Comparison of ENCODE assay signal across 1 cellular context in the genomic region with DNA sequence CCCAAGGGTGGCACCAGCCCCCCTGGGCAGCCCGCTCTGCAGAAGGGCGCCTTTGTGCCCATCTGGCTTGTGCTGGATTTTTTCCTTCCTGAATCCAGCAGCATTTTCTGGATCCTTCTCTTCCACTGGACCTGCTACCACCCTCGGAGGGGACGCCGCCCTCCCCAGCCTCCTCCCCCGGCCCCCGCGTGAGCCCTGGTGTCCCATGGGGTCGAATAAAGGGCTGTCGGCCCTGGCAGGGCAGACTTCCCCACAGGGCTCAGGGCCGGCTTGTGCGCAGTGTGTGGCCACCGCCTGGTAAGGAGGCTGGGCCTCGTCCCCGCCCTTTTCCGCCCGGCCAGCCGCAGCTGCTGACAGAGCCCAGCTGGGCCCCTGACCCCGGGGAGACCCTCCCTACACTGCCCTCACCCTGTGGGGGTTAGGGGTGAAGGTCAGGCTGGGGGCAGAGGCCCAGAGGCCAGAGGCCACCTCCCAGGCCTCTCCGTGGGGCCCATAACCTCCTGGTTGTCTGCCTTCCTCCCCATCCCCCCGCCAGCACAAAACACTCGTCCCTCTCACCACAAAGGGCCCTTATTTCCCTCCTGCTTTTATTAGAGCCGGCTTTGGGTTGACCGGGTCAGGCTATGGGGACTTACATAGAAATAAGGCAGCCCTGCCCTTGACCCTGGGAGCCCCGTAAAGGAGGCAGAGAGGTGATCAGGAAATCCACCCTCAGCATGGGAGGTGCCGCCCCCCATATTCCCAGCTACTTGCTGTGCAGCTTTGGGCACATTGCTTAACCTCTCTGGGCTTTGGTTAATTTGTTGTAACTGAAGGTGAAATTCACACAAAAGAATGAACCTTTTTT.
TF ChIP-seq lines count a peak whose summit lies in the region.

No MANE protein-coding gene starts in this region.

TF ChIP-seq in HepG2, 621 proteins besides CTCF, POLR2A, EP300 and RAD21 (continued from another document and continues in another):
- TF ChIP-seq, protein P1, sequence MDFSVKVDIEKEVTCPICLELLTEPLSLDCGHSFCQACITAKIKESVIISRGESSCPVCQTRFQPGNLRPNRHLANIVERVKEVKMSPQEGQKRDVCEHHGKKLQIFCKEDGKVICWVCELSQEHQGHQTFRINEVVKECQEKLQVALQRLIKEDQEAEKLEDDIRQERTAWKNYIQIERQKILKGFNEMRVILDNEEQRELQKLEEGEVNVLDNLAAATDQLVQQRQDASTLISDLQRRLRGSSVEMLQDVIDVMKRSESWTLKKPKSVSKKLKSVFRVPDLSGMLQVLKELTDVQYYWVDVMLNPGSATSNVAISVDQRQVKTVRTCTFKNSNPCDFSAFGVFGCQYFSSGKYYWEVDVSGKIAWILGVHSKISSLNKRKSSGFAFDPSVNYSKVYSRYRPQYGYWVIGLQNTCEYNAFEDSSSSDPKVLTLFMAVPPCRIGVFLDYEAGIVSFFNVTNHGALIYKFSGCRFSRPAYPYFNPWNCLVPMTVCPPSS (IDR thresholded peaks at IDR 0.05) = no peak
- TF ChIP-seq MTF2 (CRISPR knock-in tag; IDR thresholded peaks at IDR 0.05; ENCODE audit: borderline replicate concordance) (0 out of 2 replicates have a peak, but pooled peaks have one; percentile 67), ZNF543 (CRISPR knock-in tag; IDR thresholded peaks at IDR 0.05) (peak; percentile 98), ZNF180 (CRISPR knock-in tag; IDR thresholded peaks at IDR 0.05; ENCODE audit: borderline replicate concordance, low read depth) (no peak), KDM1A (CRISPR knock-in tag; IDR thresholded peaks at IDR 0.05) (peak; percentile 98), HOXA3 (CRISPR knock-in tag; IDR thresholded peaks at IDR 0.05) (peak; percentile 99), MIER3 (CRISPR knock-in tag; IDR thresholded peaks at IDR 0.05; ENCODE audit: borderline replicate concordance) (peak; percentile 96; the same call in 1 of the 2 replicates), KDM5A (IDR thresholded peaks at IDR 0.05; ENCODE audit: borderline replicate concordance, low read length) (no peak), SOX6 (IDR thresholded peaks at IDR 0.05) (no peak), SOX6 (CRISPR knock-in tag; IDR thresholded peaks at IDR 0.05) (peak; percentile 100), MAFF (IDR thresholded peaks at IDR 0.05; ENCODE audit: low read depth, low read length) (no peak), MAZ (IDR thresholded peaks at IDR 0.05; ENCODE audit: borderline replicate concordance, low read depth, low read length) (peak; percentile 95), MAZ (CRISPR knock-in tag; IDR thresholded peaks at IDR 0.05; ENCODE audit: low read depth) (peak; percentile 99), KDM4B (CRISPR knock-in tag; IDR thresholded peaks at IDR 0.05) (peak; percentile 98), AGO2 (optimal IDR thresholded peaks at IDR 0.05; ENCODE audit: low read depth, low read length) (peak; percentile 48), PRPF4 (IDR thresholded peaks at IDR 0.05; ENCODE audit: low read depth, low read length, poor library complexity, severe bottlenecking) (peak; percentile 86), SAFB2 (CRISPR knock-in tag; IDR thresholded peaks at IDR 0.05; ENCODE audit: borderline replicate concordance, low read depth) (peak; percentile 76; the same call in 1 of the 2 replicates), BRD4 (CRISPR knock-in tag; IDR thresholded peaks at IDR 0.05) (peak; percentile 92), PHB2 (IDR thresholded peaks at IDR 0.05; ENCODE audit: partially characterized antibody) (no peak), ZNF138 (CRISPR knock-in tag; IDR thresholded peaks at IDR 0.05; ENCODE audit: low read depth) (peak; percentile 79; the same call in 1 of the 2 replicates), ZNF292 (CRISPR knock-in tag; IDR thresholded peaks at IDR 0.05; ENCODE audit: borderline replicate concordance, low read depth) (peak; percentile 100), MXD4 (CRISPR knock-in tag; IDR thresholded peaks at IDR 0.05) (peak; percentile 84; the same call in 1 of the 2 replicates), ZNF335 (CRISPR knock-in tag; IDR thresholded peaks at IDR 0.05) (no peak; the same call in 1 of the 2 replicates), KDM2A (CRISPR knock-in tag; IDR thresholded peaks at IDR 0.05; ENCODE audit: borderline replicate concordance, low read depth) (peak; percentile 81), ZNF773 (CRISPR knock-in tag; IDR thresholded peaks at IDR 0.05; ENCODE audit: borderline replicate concordance) (no peak), ZFYVE20 (CRISPR knock-in tag; IDR thresholded peaks at IDR 0.05; ENCODE audit: borderline replicate concordance, low read depth) (no peak; the same call in 1 of the 2 replicates), NCOA5 (CRISPR knock-in tag; IDR thresholded peaks at IDR 0.05) (no peak), HCFC1 (IDR thresholded peaks at IDR 0.05; ENCODE audit: low read depth, low read length) (no peak), HDAC6 (IDR thresholded peaks at IDR 0.05; ENCODE audit: low read depth, low read length) (no peak), POLR2G (IDR thresholded peaks at IDR 0.05; ENCODE audit: low read depth, low read length) (peak; percentile 62; the same call in 1 of the 2 replicates), NPAS2 (CRISPR knock-in tag; IDR thresholded peaks at IDR 0.05; ENCODE audit: borderline replicate concordance) (0 out of 2 replicates have a peak, but pooled peaks have one; percentile 18), ZNF484 (CRISPR knock-in tag; IDR thresholded peaks at IDR 0.05; ENCODE audit: borderline replicate concordance, low read depth) (no peak), FOXA1 (IDR thresholded peaks at IDR 0.05) (no peak), FOXA1 (CRISPR knock-in tag; IDR thresholded peaks at IDR 0.05) (peak; percentile 89), ISX (CRISPR knock-in tag; conservative IDR thresholded peaks at IDR 0.05) (no peak), GABPB1 (CRISPR knock-in tag; IDR thresholded peaks at IDR 0.05) (peak; percentile 91), ELF4 (CRISPR knock-in tag; IDR thresholded peaks at IDR 0.05; ENCODE audit: borderline replicate concordance) (peak; percentile 83; the same call in 1 of the 2 replicates)
- TF ChIP-seq, protein P2, sequence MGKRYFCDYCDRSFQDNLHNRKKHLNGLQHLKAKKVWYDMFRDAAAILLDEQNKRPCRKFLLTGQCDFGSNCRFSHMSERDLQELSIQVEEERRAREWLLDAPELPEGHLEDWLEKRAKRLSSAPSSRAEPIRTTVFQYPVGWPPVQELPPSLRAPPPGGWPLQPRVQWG (CRISPR knock-in tag; IDR thresholded peaks at IDR 0.05; ENCODE audit: borderline replicate concordance, low read depth) = no peak
- TF ChIP-seq, protein P3, sequence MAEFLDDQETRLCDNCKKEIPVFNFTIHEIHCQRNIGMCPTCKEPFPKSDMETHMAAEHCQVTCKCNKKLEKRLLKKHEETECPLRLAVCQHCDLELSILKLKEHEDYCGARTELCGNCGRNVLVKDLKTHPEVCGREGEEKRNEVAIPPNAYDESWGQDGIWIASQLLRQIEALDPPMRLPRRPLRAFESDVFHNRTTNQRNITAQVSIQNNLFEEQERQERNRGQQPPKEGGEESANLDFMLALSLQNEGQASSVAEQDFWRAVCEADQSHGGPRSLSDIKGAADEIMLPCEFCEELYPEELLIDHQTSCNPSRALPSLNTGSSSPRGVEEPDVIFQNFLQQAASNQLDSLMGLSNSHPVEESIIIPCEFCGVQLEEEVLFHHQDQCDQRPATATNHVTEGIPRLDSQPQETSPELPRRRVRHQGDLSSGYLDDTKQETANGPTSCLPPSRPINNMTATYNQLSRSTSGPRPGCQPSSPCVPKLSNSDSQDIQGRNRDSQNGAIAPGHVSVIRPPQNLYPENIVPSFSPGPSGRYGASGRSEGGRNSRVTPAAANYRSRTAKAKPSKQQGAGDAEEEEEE (CRISPR knock-in tag; IDR thresholded peaks at IDR 0.05; ENCODE audit: borderline replicate concordance) = peak; percentile 94
- TF ChIP-seq, protein P4, sequence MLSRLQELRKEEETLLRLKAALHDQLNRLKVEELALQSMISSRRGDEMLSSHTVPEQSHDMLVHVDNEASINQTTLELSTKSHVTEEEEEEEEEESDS (CRISPR knock-in tag; IDR thresholded peaks at IDR 0.05; ENCODE audit: borderline replicate concordance) = peak; percentile 94; the same call in 1 of the 2 replicates
- TF ChIP-seq, protein P5, sequence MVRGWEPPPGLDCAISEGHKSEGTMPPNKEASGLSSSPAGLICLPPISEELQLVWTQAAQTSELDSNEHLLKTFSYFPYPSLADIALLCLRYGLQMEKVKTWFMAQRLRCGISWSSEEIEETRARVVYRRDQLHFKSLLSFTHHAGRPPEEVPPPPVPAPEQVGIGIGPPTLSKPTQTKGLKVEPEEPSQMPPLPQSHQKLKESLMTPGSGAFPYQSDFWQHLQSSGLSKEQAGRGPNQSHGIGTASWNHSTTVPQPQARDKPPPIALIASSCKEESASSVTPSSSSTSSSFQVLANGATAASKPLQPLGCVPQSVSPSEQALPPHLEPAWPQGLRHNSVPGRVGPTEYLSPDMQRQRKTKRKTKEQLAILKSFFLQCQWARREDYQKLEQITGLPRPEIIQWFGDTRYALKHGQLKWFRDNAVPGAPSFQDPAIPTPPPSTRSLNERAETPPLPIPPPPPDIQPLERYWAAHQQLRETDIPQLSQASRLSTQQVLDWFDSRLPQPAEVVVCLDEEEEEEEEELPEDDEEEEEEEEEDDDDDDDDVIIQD (CRISPR knock-in tag; IDR thresholded peaks at IDR 0.05; ENCODE audit: low read depth) = peak; percentile 94
- TF ChIP-seq, protein P6, sequence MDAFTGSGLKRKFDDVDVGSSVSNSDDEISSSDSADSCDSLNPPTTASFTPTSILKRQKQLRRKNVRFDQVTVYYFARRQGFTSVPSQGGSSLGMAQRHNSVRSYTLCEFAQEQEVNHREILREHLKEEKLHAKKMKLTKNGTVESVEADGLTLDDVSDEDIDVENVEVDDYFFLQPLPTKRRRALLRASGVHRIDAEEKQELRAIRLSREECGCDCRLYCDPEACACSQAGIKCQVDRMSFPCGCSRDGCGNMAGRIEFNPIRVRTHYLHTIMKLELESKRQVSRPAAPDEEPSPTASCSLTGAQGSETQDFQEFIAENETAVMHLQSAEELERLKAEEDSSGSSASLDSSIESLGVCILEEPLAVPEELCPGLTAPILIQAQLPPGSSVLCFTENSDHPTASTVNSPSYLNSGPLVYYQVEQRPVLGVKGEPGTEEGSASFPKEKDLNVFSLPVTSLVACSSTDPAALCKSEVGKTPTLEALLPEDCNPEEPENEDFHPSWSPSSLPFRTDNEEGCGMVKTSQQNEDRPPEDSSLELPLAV (CRISPR knock-in tag; conservative IDR thresholded peaks at IDR 0.05; ENCODE audit: low read depth) = no peak
- TF ChIP-seq, protein P7, sequence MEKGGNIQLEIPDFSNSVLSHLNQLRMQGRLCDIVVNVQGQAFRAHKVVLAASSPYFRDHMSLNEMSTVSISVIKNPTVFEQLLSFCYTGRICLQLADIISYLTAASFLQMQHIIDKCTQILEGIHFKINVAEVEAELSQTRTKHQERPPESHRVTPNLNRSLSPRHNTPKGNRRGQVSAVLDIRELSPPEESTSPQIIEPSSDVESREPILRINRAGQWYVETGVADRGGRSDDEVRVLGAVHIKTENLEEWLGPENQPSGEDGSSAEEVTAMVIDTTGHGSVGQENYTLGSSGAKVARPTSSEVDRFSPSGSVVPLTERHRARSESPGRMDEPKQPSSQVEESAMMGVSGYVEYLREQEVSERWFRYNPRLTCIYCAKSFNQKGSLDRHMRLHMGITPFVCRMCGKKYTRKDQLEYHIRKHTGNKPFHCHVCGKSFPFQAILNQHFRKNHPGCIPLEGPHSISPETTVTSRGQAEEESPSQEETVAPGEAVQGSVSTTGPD (CRISPR knock-in tag; IDR thresholded peaks at IDR 0.05) = peak; percentile 94
- TF ChIP-seq, protein P8, sequence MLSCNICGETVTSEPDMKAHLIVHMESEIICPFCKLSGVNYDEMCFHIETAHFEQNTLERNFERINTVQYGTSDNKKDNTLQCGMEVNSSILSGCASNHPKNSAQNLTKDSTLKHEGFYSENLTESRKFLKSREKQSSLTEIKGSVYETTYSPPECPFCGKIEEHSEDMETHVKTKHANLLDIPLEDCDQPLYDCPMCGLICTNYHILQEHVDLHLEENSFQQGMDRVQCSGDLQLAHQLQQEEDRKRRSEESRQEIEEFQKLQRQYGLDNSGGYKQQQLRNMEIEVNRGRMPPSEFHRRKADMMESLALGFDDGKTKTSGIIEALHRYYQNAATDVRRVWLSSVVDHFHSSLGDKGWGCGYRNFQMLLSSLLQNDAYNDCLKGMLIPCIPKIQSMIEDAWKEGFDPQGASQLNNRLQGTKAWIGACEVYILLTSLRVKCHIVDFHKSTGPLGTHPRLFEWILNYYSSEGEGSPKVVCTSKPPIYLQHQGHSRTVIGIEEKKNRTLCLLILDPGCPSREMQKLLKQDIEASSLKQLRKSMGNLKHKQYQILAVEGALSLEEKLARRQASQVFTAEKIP (CRISPR knock-in tag; IDR thresholded peaks at IDR 0.05; ENCODE audit: borderline replicate concordance) = no peak
- TF ChIP-seq, protein P9, sequence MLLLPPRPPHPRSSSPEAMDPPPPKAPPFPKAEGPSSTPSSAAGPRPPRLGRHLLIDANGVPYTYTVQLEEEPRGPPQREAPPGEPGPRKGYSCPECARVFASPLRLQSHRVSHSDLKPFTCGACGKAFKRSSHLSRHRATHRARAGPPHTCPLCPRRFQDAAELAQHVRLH (CRISPR knock-in tag; IDR thresholded peaks at IDR 0.05; ENCODE audit: borderline replicate concordance, low read depth) = peak; percentile 93
- TF ChIP-seq, protein P10, sequence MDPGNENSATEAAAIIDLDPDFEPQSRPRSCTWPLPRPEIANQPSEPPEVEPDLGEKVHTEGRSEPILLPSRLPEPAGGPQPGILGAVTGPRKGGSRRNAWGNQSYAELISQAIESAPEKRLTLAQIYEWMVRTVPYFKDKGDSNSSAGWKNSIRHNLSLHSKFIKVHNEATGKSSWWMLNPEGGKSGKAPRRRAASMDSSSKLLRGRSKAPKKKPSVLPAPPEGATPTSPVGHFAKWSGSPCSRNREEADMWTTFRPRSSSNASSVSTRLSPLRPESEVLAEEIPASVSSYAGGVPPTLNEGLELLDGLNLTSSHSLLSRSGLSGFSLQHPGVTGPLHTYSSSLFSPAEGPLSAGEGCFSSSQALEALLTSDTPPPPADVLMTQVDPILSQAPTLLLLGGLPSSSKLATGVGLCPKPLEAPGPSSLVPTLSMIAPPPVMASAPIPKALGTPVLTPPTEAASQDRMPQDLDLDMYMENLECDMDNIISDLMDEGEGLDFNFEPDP (CRISPR knock-in tag; conservative IDR thresholded peaks at IDR 0.05) = 0 out of 2 replicates have a peak, but pooled peaks have one; percentile 53
- TF ChIP-seq, protein P11, sequence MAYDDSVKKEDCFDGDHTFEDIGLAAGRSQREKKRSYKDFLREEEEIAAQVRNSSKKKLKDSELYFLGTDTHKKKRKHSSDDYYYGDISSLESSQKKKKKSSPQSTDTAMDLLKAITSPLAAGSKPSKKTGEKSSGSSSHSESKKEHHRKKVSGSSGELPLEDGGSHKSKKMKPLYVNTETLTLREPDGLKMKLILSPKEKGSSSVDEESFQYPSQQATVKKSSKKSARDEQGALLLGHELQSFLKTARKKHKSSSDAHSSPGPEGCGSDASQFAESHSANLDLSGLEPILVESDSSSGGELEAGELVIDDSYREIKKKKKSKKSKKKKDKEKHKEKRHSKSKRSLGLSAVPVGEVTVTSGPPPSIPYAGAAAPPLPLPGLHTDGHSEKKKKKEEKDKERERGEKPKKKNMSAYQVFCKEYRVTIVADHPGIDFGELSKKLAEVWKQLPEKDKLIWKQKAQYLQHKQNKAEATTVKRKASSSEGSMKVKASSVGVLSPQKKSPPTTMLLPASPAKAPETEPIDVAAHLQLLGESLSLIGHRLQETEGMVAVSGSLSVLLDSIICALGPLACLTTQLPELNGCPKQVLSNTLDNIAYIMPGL (CRISPR knock-in tag; IDR thresholded peaks at IDR 0.05; ENCODE audit: borderline replicate concordance in 1 of 2, low read depth in 1 of 2) = peak in 1 of 2 experiments; percentile 56; a peak in 2 of 4 replicates
